ENCODE assay signal across 21 cellular contexts in genomic region chr9:133939386-133939785, GRCh38. TPM values are rescaled to one million over a fixed set of nuclear protein-coding genes. Genes with fewer than 3 reads are reported as not detected.
DNase-seq lines count a peak whose midpoint lies in the region; ATAC-seq, FAIRE-seq and TF ChIP-seq lines count a peak whose summit lies in the region.
"Had no signal": no experiment of that assay in that cellular context is flagged by ENCODE, and none has a peak within 500 bp of the region (broad histone marks: within the 10 kb centered on the region; RNA-seq: fewer than 3 reads in every experiment).

No MANE protein-coding gene starts in this region.

- no peak for TF ChIP-seq POLR2A in HepG2 (IDR thresholded peaks at IDR 0.05; ENCODE audit: insufficient read depth in 1 of 2, low read depth in 2 of 2, low read length in 2 of 2)

- no peak for ATAC-seq in HepG2
- no peak for ATAC-seq in GM21390 (IDR thresholded peaks at IDR 0.05; ENCODE audit: unreplicated experiment)
- ATAC-seq: A549, PC-3 had no signal

- no peak overlapping the region for H2AFZ ChIP-seq in HepG2 (ENCODE audit: low read length)

- H3K4me3 ChIP-seq in BLaER1 treated with 17β-estradiol and CSF1 and Interleukin-3, amounts not matched to agents 10 nM and 100 nM, result no peak overlapping the region
- no peak overlapping the region for H3K4me3 ChIP-seq in HepG2 (replicated peaks in 1 of 3; ENCODE audit: insufficient read depth in 1 of 3, low read depth in 2 of 3, low read length in 3 of 3)
- H3K4me3 ChIP-seq: A549, MG63 had no signal

- DNase-seq in RWPE1 (ENCODE audit: low spot score) (no peak), HepG2 (ENCODE audit: low spot score) (no peak), progenitor cell of endocrine pancreas (ENCODE audit: low spot score, unreplicated experiment) (no peak), amniotic stem cell (lab: John Stamatoyannopoulos, UW) (no peak), RPMI8226 (no peak)
- DNase-seq: Caco-2, DMS153, EL, HCEC 1CT, Karpas-422, MG63, NCI-H1092, NCI-H1694, NCI-H510A treated with DMSO at 0.1 percent for 48 hours, NCI-H82, PC-3 had no signal

- TF ChIP-seq RAD21 in HepG2 (CRISPR knock-in tag; IDR thresholded peaks at IDR 0.05), result no peak

- no peaks in the 10 kb centered on the region for H3K9me3 Mint-ChIP-seq in progenitor cell of endocrine pancreas (ENCODE audit: low read depth)
- H3K9me3 Mint-ChIP-seq: CD14-positive monocyte had no signal

- peaks cover 1% of the 10 kb centered on the region for H3K36me3 Mint-ChIP-seq in progenitor cell of endocrine pancreas (ENCODE audit: insufficient read depth)

- peaks cover 21% of the 10 kb centered on the region for H3K4me1 Mint-ChIP-seq in progenitor cell of endocrine pancreas (ENCODE audit: low read depth)

- H3K27ac Mint-ChIP-seq in progenitor cell of endocrine pancreas, result peak overlapping the region; percentile 64

- peaks cover 30 to 90% (median 64%) of the 10 kb centered on the region in 10 experiments for H3K4me1 ChIP-seq in BLaER1 treated with 17β-estradiol and CSF1 and Interleukin-3, amounts not matched to agents 10 nM and 100 nM
- H3K4me1 ChIP-seq in HepG2 (ENCODE audit: insufficient read depth, low read length), result peaks cover 14% of the 10 kb centered on the region

- H3K9me3 ChIP-seq in BLaER1 treated with 17β-estradiol and CSF1 and Interleukin-3, amounts not matched to agents 10 nM and 100 nM (replicated peaks in 1 of 11), result peaks cover 0 to 16% (median 8%) of the 10 kb centered on the region in 11 experiments; a peak in 9 of 22 replicates
- no peaks in the 10 kb centered on the region for H3K9me3 ChIP-seq in HepG2 (ENCODE audit: low read length)
- H3K9me3 ChIP-seq: A549, Caco-2, MG63 had no signal

- H3K36me3 ChIP-seq in BLaER1 treated with 17β-estradiol and CSF1 and Interleukin-3, amounts not matched to agents 10 nM and 100 nM, result peaks cover 0 to 42% (median 19%) of the 10 kb centered on the region in 11 experiments; a peak in 17 of 22 replicates
- peaks cover 15 to 24% of the 10 kb centered on the region in 2 experiments; a peak in 4 of 5 replicates for H3K36me3 ChIP-seq in HepG2 (replicated peaks in 1 of 2; ENCODE audit: control insufficient read depth in 1 of 2, insufficient read depth in 2 of 2, low read length in 2 of 2)

- CTCF ChIA-PET in RWPE1 (lab: Yijun Ruan, JAX), result interaction anchor here (1.0 to 1.2 kb wide), 2 partner anchors 15 to 55 kb away, joined by 3 read pairs; no protein-coding TSS in a partner anchor
- CTCF ChIA-PET in HepG2 (lab: Yijun Ruan, JAX; ENCODE audit: low intra/inter-chr PET ratio, low total read pairs), result no interaction called here

- H4K20me1 ChIP-seq in BLaER1 treated with 17β-estradiol and CSF1 and Interleukin-3, amounts not matched to agents 10 nM and 100 nM, result peaks cover 13 to 69% (median 50%) of the 10 kb centered on the region in 11 experiments; a peak in 19 of 22 replicates
- H4K20me1 ChIP-seq in HepG2 (ENCODE audit: insufficient read depth, low read length), result peaks cover 12% of the 10 kb centered on the region; the same call in 1 of the 2 replicates

- POLR2A ChIA-PET in RWPE1 (lab: Yijun Ruan, JAX; ENCODE audit: low non-redundant PET) (no interaction called here), HepG2 (lab: Yijun Ruan, JAX) (no interaction called here)

- no peak for FAIRE-seq in HepG2 (lab: Jason Lieb, UNC)
- FAIRE-seq: A549, GM19239 had no signal

- in situ Hi-C loops in HepG2 (cut with HindIII; ENCODE audit: extremely low pct_ligation_motif_present, low pct_unique_long_range_greater_than_20kb), result no loop called here

- H3K79me2 ChIP-seq in HepG2 (ENCODE audit: insufficient read depth, low read length), result peaks cover 43% of the 10 kb centered on the region

- intact Hi-C loops in HepG2 (cut with micrococcal nuclease; ENCODE audit: unreplicated experiment), result no loop called here

- no peaks in the 10 kb centered on the region for H3K27me3 Mint-ChIP-seq in progenitor cell of endocrine pancreas

- 92% methylated on average over 15 of the region's 17 CpGs for WGBS in HepG2 (ENCODE audit: low lambda C conversion rate)

- TF ChIP-seq EP300 in HepG2 (IDR thresholded peaks at IDR 0.05; ENCODE audit: low read depth in 2 of 2, low read length in 2 of 2), result no peak
- TF ChIP-seq EP300 in HepG2 (CRISPR knock-in tag; IDR thresholded peaks at IDR 0.05; ENCODE audit: borderline replicate concordance), result no peak

- 0 out of 22 replicates have a peak overlapping the region, but pooled peaks of 1 of the 11 experiments have one; percentile 4 for H3K27ac ChIP-seq in BLaER1 treated with 17β-estradiol and CSF1 and Interleukin-3, amounts not matched to agents 10 nM and 100 nM
- H3K27ac ChIP-seq in RWPE1, result peak overlapping the region; percentile 60
- no peak overlapping the region for H3K27ac ChIP-seq in HepG2 (ENCODE audit: extremely low read length, insufficient read depth, low read length)
- H3K27ac ChIP-seq: A549 had no signal

- peak overlapping the region in 5 of 11 experiments; percentile 12 to 27 (median 18); a peak in 2 of 22 replicates for H3K9ac ChIP-seq in BLaER1 treated with 17β-estradiol and CSF1 and Interleukin-3, amounts not matched to agents 10 nM and 100 nM
- H3K9ac ChIP-seq in HepG2 (ENCODE audit: insufficient read depth, low read depth, low read length), result no peak overlapping the region

- no peak for TF ChIP-seq CTCF in RWPE1 (conservative IDR thresholded peaks at IDR 0.05; ENCODE audit: low read depth)
- no peak for TF ChIP-seq CTCF in HepG2 (CRISPR knock-in tag; IDR thresholded peaks at IDR 0.05)
- TF ChIP-seq CTCF in progenitor cell of endocrine pancreas (IDR thresholded peaks at IDR 0.05; ENCODE audit: unreplicated experiment), result no peak

- H3K4me2 ChIP-seq in BLaER1 treated with 17β-estradiol and CSF1 and Interleukin-3, amounts not matched to agents 10 nM and 100 nM, result peak overlapping the region; percentile 52 to 77 (median 60)
- no peak overlapping the region for H3K4me2 ChIP-seq in HepG2 (ENCODE audit: low read depth, low read length)
- H3K4me2 ChIP-seq: A549 had no signal

- BruUV-seq in HepG2 (replicated peaks; lab: Mats Ljungman, UMichigan), result no TSS peak

- H3K27me3 ChIP-seq in BLaER1 treated with 17β-estradiol and CSF1 and Interleukin-3, amounts not matched to agents 10 nM and 100 nM, result no peaks in the 10 kb centered on the region
- H3K27me3 ChIP-seq in HepG2 (ENCODE audit: control insufficient read depth in 1 of 2, insufficient read depth in 2 of 2, low read length in 2 of 2), result no peaks in the 10 kb centered on the region
- H3K27me3 ChIP-seq: MG63 had no signal

- no peak overlapping the region for H3K4me3 Mint-ChIP-seq in progenitor cell of endocrine pancreas (ENCODE audit: low read depth)
- H3K4me3 Mint-ChIP-seq: CD14-positive monocyte had no signal

TF ChIP-seq in HepG2, 621 proteins besides CTCF, POLR2A, EP300 and RAD21 (continues in another document):
- TF ChIP-seq E2F2 (CRISPR knock-in tag; IDR thresholded peaks at IDR 0.05; ENCODE audit: borderline replicate concordance) (no peak), ZNF615 (CRISPR knock-in tag; IDR thresholded peaks at IDR 0.05; ENCODE audit: borderline replicate concordance) (no peak), ZFP62 (CRISPR knock-in tag; IDR thresholded peaks at IDR 0.05) (no peak), PLRG1 (conservative IDR thresholded peaks at IDR 0.05) (no peak), FOXA1 (IDR thresholded peaks at IDR 0.05) (no peak), FOXA1 (CRISPR knock-in tag; IDR thresholded peaks at IDR 0.05) (no peak), PAWR (CRISPR knock-in tag; IDR thresholded peaks at IDR 0.05; ENCODE audit: borderline replicate concordance) (no peak), ZSCAN30 (CRISPR knock-in tag; IDR thresholded peaks at IDR 0.05) (no peak), SOX5 (CRISPR knock-in tag; IDR thresholded peaks at IDR 0.05; ENCODE audit: borderline replicate concordance) (no peak), ZNF616 (CRISPR knock-in tag; IDR thresholded peaks at IDR 0.05; ENCODE audit: low read depth) (no peak), AGO2 (optimal IDR thresholded peaks at IDR 0.05; ENCODE audit: low read depth, low read length) (peak; percentile 66)

RNA-seq across cellular contexts. Expression of gene VAV2, which starts 52.7 kb away (rescaled TPM):
- total RNA-seq in HepG2 (2016; rRNA removed; fragmentation: Illumina TruSeq; extraction: Trizol) (21.2 and 22.5 TPM in 2 replicates), progenitor cell of endocrine pancreas (80.6 and 82.8 TPM in 2 replicates)
- total RNA-seq in HepG2 (2016; cell fraction: cytosol; rRNA removed; fragmentation: Illumina TruSeq; extraction: Trizol; ENCODE audit: low read depth), result 11.6 and 15.3 TPM in 2 replicates
- 17.5 and 22.6 TPM in 2 replicates for total RNA-seq in HepG2 (2016; cell fraction: insoluble cytoplasmic fraction; rRNA removed; fragmentation: Illumina TruSeq; extraction: Trizol)
- total RNA-seq in HepG2 (2016; cell fraction: membrane; rRNA removed; fragmentation: Illumina TruSeq; extraction: Trizol), result 15.0 and 15.8 TPM in 2 replicates
- total RNA-seq in HepG2 (2016; cell fraction: nucleus; rRNA removed; fragmentation: Illumina TruSeq; extraction: Trizol), result 24.8 and 26.3 TPM in 2 replicates
- polyA plus RNA-seq in HepG2 (2011; rRNA removed), result 22.9 and 32.7 TPM in 2 replicates
- 23.2 and 24.2 TPM in 2 replicates for polyA plus RNA-seq in HepG2 (2011; cell fraction: cytosol; rRNA removed)
- 70.9 and 79.3 TPM in 2 replicates for polyA plus RNA-seq in HepG2 (2011; cell fraction: nucleus; rRNA removed)
- 34.9 and 35.5 TPM in 2 replicates for polyA plus RNA-seq in HepG2 (2012)
- 2.1 and 2.5 TPM in 2 replicates for polyA plus RNA-seq in HepG2 (2016; cell fraction: cytosol; fragmentation: Illumina TruSeq; extraction: Trizol; ENCODE audit: low read depth)
- 21.5 and 26.8 TPM in 2 replicates for polyA plus RNA-seq in HepG2 (2016; cell fraction: insoluble cytoplasmic fraction; fragmentation: Illumina TruSeq; extraction: Trizol; ENCODE audit: low read depth)
- polyA plus RNA-seq in HepG2 (2016; cell fraction: membrane; fragmentation: Illumina TruSeq; extraction: Trizol; ENCODE audit: low read depth), result 8.7 and 9.2 TPM in 2 replicates
- polyA plus RNA-seq in HepG2 (2016; cell fraction: nucleus; fragmentation: Illumina TruSeq; extraction: Trizol; ENCODE audit: insufficient read depth, low read depth), result 61.9 and 62.3 TPM in 2 replicates
- polyA minus RNA-seq in HepG2 (2011; rRNA and poly(A)+ RNA removed; ENCODE audit: low replicate concordance), result 37.6 and 51.8 TPM in 2 replicates
- polyA minus RNA-seq in HepG2 (2011; cell fraction: cytosol; rRNA and poly(A)+ RNA removed), result 33.6 and 35.2 TPM in 2 replicates
- 32.7 and 34.4 TPM in 2 replicates for polyA minus RNA-seq in HepG2 (2011; cell fraction: nucleus; rRNA and poly(A)+ RNA removed)
